In genomic region chr13:112733661-112734379, GRCh38 we compare ENCODE assay signal across 13 cellular contexts. TPM values are rescaled to one million over a fixed set of nuclear protein-coding genes. Genes with fewer than 3 reads are reported as not detected.
DNase-seq lines count a peak whose midpoint lies in the region; ATAC-seq and TF ChIP-seq lines count a peak whose summit lies in the region.
"Had no signal": no experiment of that assay in that cellular context is flagged by ENCODE, and none has a peak within 500 bp of the region (broad histone marks: within the 10 kb centered on the region; RNA-seq: fewer than 3 reads in every experiment).

No MANE protein-coding gene starts in this region.

- no peaks in the 10 kb centered on the region for H3K27me3 Mint-ChIP-seq in CD4-positive, alpha-beta memory T cell

- no peak for TF ChIP-seq POLR2A in heart left ventricle (IDR thresholded peaks at IDR 0.05)
- no peak for TF ChIP-seq POLR2A in thyroid gland (IDR thresholded peaks at IDR 0.05)

- no peaks in the 10 kb centered on the region for H3K9me3 Mint-ChIP-seq in CD4-positive, alpha-beta memory T cell

- intact Hi-C loops in heart left ventricle (cut with DNase I): no loop called here
- intact Hi-C loops in left cardiac atrium (cut with DNase I): no loop called here
- intact Hi-C loops in thyroid gland (cut with DNase I): no loop called here
- intact Hi-C loops in CD4-positive, alpha-beta memory T cell (cut with micrococcal nuclease): no loop called here

- ATAC-seq in heart left ventricle (no peak), left cardiac atrium (no peak), HG03432 (IDR thresholded peaks at IDR 0.05; ENCODE audit: unreplicated experiment) (no peak)

- H3K4me1 Mint-ChIP-seq in CD4-positive, alpha-beta memory T cell: peaks cover 9 to 38% (median 16%) of the 10 kb centered on the region in 4 donors

- H3K27ac ChIP-seq in heart left ventricle (peak overlapping the region in 10 of 12 donors; percentile 9 to 59 (median 24)), iPS DF 6.9 (ENCODE audit: low read length) (peak overlapping the region; percentile 52), thyroid gland (no peak overlapping the region)
- H3K27ac ChIP-seq in CD4-positive, alpha-beta memory T cell (ENCODE audit: low read depth, low read length): no peak overlapping the region
- H3K27ac ChIP-seq: testis had no signal

- 47 to 58% (median 52%) methylated on average over 7 of the region's 7 CpGs for WGBS in heart left ventricle, 4 donors
- no CpG with 5 or more reads among the region's 7 CpGs for WGBS in iPS DF 6.9 (ENCODE audit: insufficient coverage, insufficient read length)
- 49 to 55% methylated on average over 7 of the region's 7 CpGs for WGBS in thyroid gland, 2 donors

- H3K36me3 ChIP-seq in heart left ventricle: no peaks in the 10 kb centered on the region
- no peaks in the 10 kb centered on the region for H3K36me3 ChIP-seq in iPS DF 6.9 (ENCODE audit: control insufficient read depth, insufficient read depth, low read length)
- H3K36me3 ChIP-seq in thyroid gland: no peaks in the 10 kb centered on the region
- no peaks in the 10 kb centered on the region for H3K36me3 ChIP-seq in CD4-positive, alpha-beta memory T cell (ENCODE audit: insufficient read depth, low read length)

- H3K36me3 Mint-ChIP-seq in CD4-positive, alpha-beta memory T cell: peaks cover 0 to 3% of the 10 kb centered on the region in 2 donors

- CTCF ChIA-PET in CD4-positive, alpha-beta memory T cell (lab: Charles Lee; ENCODE audit: partially characterized antibody): no interaction called here

- DNase-seq in heart left ventricle (no peak), left cardiac atrium (no peak), NCI-H774 (lab: John Stamatoyannopoulos, UW) (peak; percentile 92), iPS DF 6.9 (ENCODE audit: low read depth, low spot score) (peak; percentile 70), thyroid gland (peak; percentile 22 to 30)
- DNase-seq in CD4-positive, alpha-beta memory T cell: no peak
- no peak for DNase-seq in stimulated activated naive CD4-positive, alpha-beta T cell treated with Interleukin-2 at 50 U/mL for 16 hours (lab: John Stamatoyannopoulos, UW)
- DNase-seq: activated CD8-positive, alpha-beta memory T cell treated with anti-CD3 and anti-CD28 coated beads for 24 hours; DND-41; effector CD8-positive, alpha-beta T cell; Kasumi-1; testis had no signal

- H3K27ac Mint-ChIP-seq in CD4-positive, alpha-beta memory T cell: no peak overlapping the region

- peaks cover 2 to 58% (median 15%) of the 10 kb centered on the region in 12 donors for H3K4me1 ChIP-seq in heart left ventricle
- H3K4me1 ChIP-seq in iPS DF 6.9 (ENCODE audit: control insufficient read depth, insufficient read depth, low read length): peaks cover 13% of the 10 kb centered on the region
- H3K4me1 ChIP-seq in thyroid gland: peaks cover 0 to 15% of the 10 kb centered on the region in 2 donors
- H3K4me1 ChIP-seq in CD4-positive, alpha-beta memory T cell (ENCODE audit: insufficient read depth, low read length): no peaks in the 10 kb centered on the region

- H3K27me3 ChIP-seq in heart left ventricle (no peaks in the 10 kb centered on the region), iPS DF 6.9 (ENCODE audit: control insufficient read depth, insufficient read depth, low read length) (no peaks in the 10 kb centered on the region), thyroid gland (no peaks in the 10 kb centered on the region)
- H3K27me3 ChIP-seq in CD4-positive, alpha-beta memory T cell (ENCODE audit: insufficient read depth, low read length): no peaks in the 10 kb centered on the region
- H3K27me3 ChIP-seq: testis had no signal

- H3K4me3 ChIP-seq in heart left ventricle (no peak overlapping the region), iPS DF 6.9 (ENCODE audit: low read length) (no peak overlapping the region), thyroid gland (replicated peaks in 1 of 3) (no peak overlapping the region)
- no peak overlapping the region for H3K4me3 ChIP-seq in CD4-positive, alpha-beta memory T cell (ENCODE audit: low read length in 2 of 2)
- H3K4me3 ChIP-seq: testis had no signal

- TF ChIP-seq CTCF in heart left ventricle (IDR thresholded peaks at IDR 0.05) (no peak), thyroid gland (IDR thresholded peaks at IDR 0.05) (no peak)

- POLR2A ChIA-PET in CD4-positive, alpha-beta memory T cell (lab: Charles Lee; ENCODE audit: partially characterized antibody): no interaction called here

- H3K9me3 ChIP-seq in heart left ventricle (no peaks in the 10 kb centered on the region), iPS DF 6.9 (ENCODE audit: control insufficient read depth, insufficient read depth, low read length) (no peaks in the 10 kb centered on the region), thyroid gland (no peaks in the 10 kb centered on the region)
- H3K9me3 ChIP-seq in CD4-positive, alpha-beta memory T cell (ENCODE audit: control insufficient read depth in 1 of 2, low read length in 2 of 2): no peaks in the 10 kb centered on the region
- H3K9me3 ChIP-seq: testis had no signal

- H3K4me3 Mint-ChIP-seq in CD4-positive, alpha-beta memory T cell: no peak overlapping the region

RNA-seq across cellular contexts. Expression of gene ATP11A, which starts 44.0 kb away (rescaled TPM):
- total RNA-seq in heart left ventricle: 100 to 1,000 TPM in 5 of 9 donors, 10 to 100 TPM in 4; 51.4 to 146 (median 110) TPM
- polyA plus RNA-seq in heart left ventricle: 10 to 100 TPM; 20.5 to 91.2 TPM
- 10 to 100 TPM; 58.5 to 69.9 TPM for total RNA-seq in left cardiac atrium
- 10 to 100 TPM; 32.1 to 83.6 (median 46.2) TPM for total RNA-seq in thyroid gland
- 10 to 100 TPM; 50.2 to 50.5 TPM for total RNA-seq in CD4-positive, alpha-beta memory T cell
- 10 to 100 TPM in 1 of 2 donors, 1 to 10 TPM in 1; 1.1 to 11.2 TPM for polyA plus RNA-seq in CD4-positive, alpha-beta memory T cell

Comparison
In these comparisons a context has a peak if more than half of its experiments do, and no peak if none do; other contexts are left out.
1. DNase-seq: peak in NCI-H774 (single experiment), iPS DF 6.9 (single experiment) and thyroid gland (2 of 2); none in heart left ventricle (0 of 5), left cardiac atrium (single experiment), CD4-positive, alpha-beta memory T cell (0 of 5) and stimulated activated naive CD4-positive, alpha-beta T cell treated with Interleukin-2 at 50 U/mL for 16 hours (single experiment).
2. H3K27ac ChIP-seq: peak in heart left ventricle (10 of 12) and iPS DF 6.9 (single experiment); none in thyroid gland (0 of 3) and CD4-positive, alpha-beta memory T cell (single experiment).